11 cellular contexts compared by ENCODE assay signal in genomic region chr4:16079046-16079445, GRCh38. TPM values are rescaled to one million over a fixed set of nuclear protein-coding genes. Genes with fewer than 3 reads are reported as not detected.
DNase-seq lines count a peak whose midpoint lies in the region; ATAC-seq and FAIRE-seq lines count a peak whose summit lies in the region.
"Had no signal": no experiment of that assay in that cellular context is flagged by ENCODE, and none has a peak within 500 bp of the region (broad histone marks: within the 10 kb centered on the region; RNA-seq: fewer than 3 reads in every experiment).

No MANE protein-coding gene starts in this region.

- ATAC-seq in activated T-cell treated with anti-CD3 and anti-CD28 coated beads, Interleukin-2, amount 50 U/mL, for 72 hours (replicated peaks in 1 of 2): peak; percentile 41 to 58
- ATAC-seq in HG02870 (IDR thresholded peaks at IDR 0.05; ENCODE audit: unreplicated experiment): peak; percentile 92
- peak; percentile 26 for ATAC-seq in stimulated activated naive CD8-positive, alpha-beta T cell treated with anti-CD3 and anti-CD28 coated beads, Interleukin-15, Interleukin-2, amounts not matched to agents 100 U/mL and 50 U/mL, for 24 hours

- H3K4me2 ChIP-seq in GM23248 (ENCODE audit: unreplicated experiment): no peak overlapping the region

- DNase-seq in activated T-cell treated with anti-CD3 and anti-CD28 coated beads, Interleukin-2, amount 50 U/mL, for 72 hours: peak; percentile 10
- no peak for DNase-seq in activated T-cell treated with anti-CD3 and anti-CD28 coated beads, Interleukin-2, amount 50 U/mL, for 1 hour
- DNase-seq in RCC 7860 (ENCODE audit: low spot score) (peak; percentile 20), T1000 (lab: John Stamatoyannopoulos, UW) (no peak), GM23248 (no peak)
- no peak for DNase-seq in stimulated activated naive CD8-positive, alpha-beta T cell treated with anti-CD3 and anti-CD28 coated beads, Interleukin-15, Interleukin-2, amounts not matched to agents 100 U/mL and 50 U/mL, for 24 hours
- DNase-seq in CD4-positive, alpha-beta memory T cell: no peak
- DNase-seq: NCI-H1105 treated with DMSO at 0.1 percent for 48 hours, ovary had no signal

- H3K36me3 Mint-ChIP-seq in activated T-cell treated with anti-CD3 and anti-CD28 coated beads, Interleukin-2, amount 50 U/mL, for 72 hours (ENCODE audit: insufficient read depth in 2 of 2): peaks cover 0 to 1% of the 10 kb centered on the region in 2 donors
- no peaks in the 10 kb centered on the region for H3K36me3 Mint-ChIP-seq in CD4-positive, alpha-beta memory T cell

- CTCF ChIA-PET in CD4-positive, alpha-beta memory T cell (lab: Charles Lee; ENCODE audit: partially characterized antibody): no interaction called here

- peaks cover 18% of the 10 kb centered on the region for H3K4me1 ChIP-seq in CD4-positive, alpha-beta memory T cell (ENCODE audit: insufficient read depth, low read length)
- no peaks in the 10 kb centered on the region for H3K4me1 ChIP-seq in GM23248 (ENCODE audit: insufficient read depth)

- peaks cover 25% of the 10 kb centered on the region for H3K4me1 Mint-ChIP-seq in activated T-cell treated with anti-CD3 and anti-CD28 coated beads, Interleukin-2, amount 50 U/mL, for 72 hours (ENCODE audit: low read depth)
- H3K4me1 Mint-ChIP-seq in CD4-positive, alpha-beta memory T cell: peaks cover 6 to 19% (median 10%) of the 10 kb centered on the region in 4 donors

- in situ Hi-C loops in GM23248 (cut with MboI): no loop called here

- H3K9me3 Mint-ChIP-seq in activated T-cell treated with anti-CD3 and anti-CD28 coated beads, Interleukin-2, amount 50 U/mL, for 72 hours: no peaks in the 10 kb centered on the region
- H3K9me3 Mint-ChIP-seq in CD4-positive, alpha-beta memory T cell: no peaks in the 10 kb centered on the region
- H3K9me3 Mint-ChIP-seq: activated naive CD4-positive, alpha-beta T cell treated with anti-CD3 and anti-CD28 coated beads, Interleukin-2, amount 50 U/mL, for 24 hours had no signal

- H3K36me3 ChIP-seq in CD4-positive, alpha-beta memory T cell (ENCODE audit: insufficient read depth, low read length): no peaks in the 10 kb centered on the region
- no peaks in the 10 kb centered on the region for H3K36me3 ChIP-seq in GM23248 (ENCODE audit: low read depth)
- H3K36me3 ChIP-seq: ovary had no signal

- H3K27me3 ChIP-seq in CD4-positive, alpha-beta memory T cell (ENCODE audit: insufficient read depth, low read length): peaks cover 6% of the 10 kb centered on the region
- H3K27me3 ChIP-seq in GM23248 (replicated peaks; ENCODE audit: insufficient read depth): peaks cover 75% of the 10 kb centered on the region
- H3K27me3 ChIP-seq: ovary had no signal

- H3K4me3 ChIP-seq in CD4-positive, alpha-beta memory T cell (ENCODE audit: low read length in 2 of 2): no peak overlapping the region
- H3K4me3 ChIP-seq in GM23248: no peak overlapping the region
- H3K4me3 ChIP-seq: ovary had no signal

- intact Hi-C loops in CD4-positive, alpha-beta memory T cell (cut with micrococcal nuclease): no loop called here

- H3K9me3 ChIP-seq in CD4-positive, alpha-beta memory T cell (ENCODE audit: control insufficient read depth in 1 of 2, low read length in 2 of 2): no peaks in the 10 kb centered on the region
- no peaks in the 10 kb centered on the region for H3K9me3 ChIP-seq in GM23248 (ENCODE audit: low read depth)
- H3K9me3 ChIP-seq: ovary had no signal

- FAIRE-seq in RCC 7860 (lab: Jason Lieb, UNC): no peak

- no peaks in the 10 kb centered on the region for H3F3A ChIP-seq in GM23248 (ENCODE audit: insufficient read depth)

- H4K20me1 ChIP-seq in GM23248 (ENCODE audit: insufficient read depth): no peaks in the 10 kb centered on the region

- no peaks in the 10 kb centered on the region for H3K9me2 ChIP-seq in GM23248 (ENCODE audit: insufficient read depth)

- H2AFZ ChIP-seq in GM23248: no peak overlapping the region

- 29 to 41% methylated on average over 1 of the region's 1 CpG for WGBS in GM23248 (ENCODE audit: low coverage in 1 of 2, low lambda C conversion rate in 2 of 2, missing lambda C conversion rate in 2 of 2), 2 experiments

- H3K79me2 ChIP-seq in GM23248 (ENCODE audit: insufficient read depth): no peaks in the 10 kb centered on the region

- no peak overlapping the region for H3K27ac Mint-ChIP-seq in activated T-cell treated with anti-CD3 and anti-CD28 coated beads, Interleukin-2, amount 50 U/mL, for 72 hours
- no peak overlapping the region for H3K27ac Mint-ChIP-seq in CD4-positive, alpha-beta memory T cell
- H3K27ac Mint-ChIP-seq: activated naive CD4-positive, alpha-beta T cell treated with anti-CD3 and anti-CD28 coated beads, Interleukin-2, amount 50 U/mL, for 24 hours had no signal

- H3K4me3 Mint-ChIP-seq in activated T-cell treated with anti-CD3 and anti-CD28 coated beads, Interleukin-2, amount 50 U/mL, for 72 hours: no peak overlapping the region
- H3K4me3 Mint-ChIP-seq in CD4-positive, alpha-beta memory T cell: no peak overlapping the region
- H3K4me3 Mint-ChIP-seq: activated naive CD4-positive, alpha-beta T cell treated with anti-CD3 and anti-CD28 coated beads, Interleukin-2, amount 50 U/mL, for 24 hours had no signal

- POLR2A ChIA-PET in CD4-positive, alpha-beta memory T cell (lab: Charles Lee; ENCODE audit: partially characterized antibody): no interaction called here

- H3K9ac ChIP-seq in GM23248: no peak overlapping the region

- H3K27me3 Mint-ChIP-seq in activated T-cell treated with anti-CD3 and anti-CD28 coated beads, Interleukin-2, amount 50 U/mL, for 72 hours (ENCODE audit: low read depth): peaks cover 70% of the 10 kb centered on the region
- H3K27me3 Mint-ChIP-seq in CD4-positive, alpha-beta memory T cell: peaks cover 30 to 43% of the 10 kb centered on the region in 2 donors

- no peak overlapping the region for H3K27ac ChIP-seq in CD4-positive, alpha-beta memory T cell (ENCODE audit: low read depth, low read length)
- no peak overlapping the region for H3K27ac ChIP-seq in GM23248
- H3K27ac ChIP-seq: ovary had no signal

RNA-seq across cellular contexts. Expression of gene PROM1, which starts 4.8 kb away (rescaled TPM):
- total RNA-seq in activated T-cell treated with anti-CD3 and anti-CD28 coated beads, Interleukin-2, amount 50 U/mL, for 72 hours: 1 to 10 TPM in 1 of 2 donors, under 1 TPM in 1; 0.22 to 1.6 TPM
- total RNA-seq in CD4-positive, alpha-beta memory T cell: not detected
- polyA plus RNA-seq in CD4-positive, alpha-beta memory T cell: not detected
- total RNA-seq in GM23248 (2014; rRNA removed; shearing (Covaris generic)): not detected in 2 replicates
- polyA plus RNA-seq in GM23248 (2016; fragmentation: Nextera tagmentation; extraction: Ambion mirVana): not detected in 2 replicates

Comparison
In these comparisons a context has a peak if more than half of its experiments do, and no peak if none do; other contexts are left out.
1. DNase-seq: peak in activated T-cell treated with anti-CD3 and anti-CD28 coated beads, Interleukin-2, amount 50 U/mL, for 72 hours (2 of 2) and RCC 7860 (single experiment); none in activated T-cell treated with anti-CD3 and anti-CD28 coated beads, Interleukin-2, amount 50 U/mL, for 1 hour (single experiment), stimulated activated naive CD8-positive, alpha-beta T cell treated with anti-CD3 and anti-CD28 coated beads, Interleukin-15, Interleukin-2, amounts not matched to agents 100 U/mL and 50 U/mL, for 24 hours (single experiment), T1000 (single experiment), CD4-positive, alpha-beta memory T cell (0 of 5) and GM23248 (single experiment).
2. ATAC-seq: peak in every context shown above with its lines; median percentile 92 in HG02870; 50 in activated T-cell treated with anti-CD3 and anti-CD28 coated beads, Interleukin-2, amount 50 U/mL, for 72 hours; 26 in stimulated activated naive CD8-positive, alpha-beta T cell treated with anti-CD3 and anti-CD28 coated beads, Interleukin-15, Interleukin-2, amounts not matched to agents 100 U/mL and 50 U/mL, for 24 hours.